ENCODE assay signal across 8 cellular contexts in the genomic region with DNA sequence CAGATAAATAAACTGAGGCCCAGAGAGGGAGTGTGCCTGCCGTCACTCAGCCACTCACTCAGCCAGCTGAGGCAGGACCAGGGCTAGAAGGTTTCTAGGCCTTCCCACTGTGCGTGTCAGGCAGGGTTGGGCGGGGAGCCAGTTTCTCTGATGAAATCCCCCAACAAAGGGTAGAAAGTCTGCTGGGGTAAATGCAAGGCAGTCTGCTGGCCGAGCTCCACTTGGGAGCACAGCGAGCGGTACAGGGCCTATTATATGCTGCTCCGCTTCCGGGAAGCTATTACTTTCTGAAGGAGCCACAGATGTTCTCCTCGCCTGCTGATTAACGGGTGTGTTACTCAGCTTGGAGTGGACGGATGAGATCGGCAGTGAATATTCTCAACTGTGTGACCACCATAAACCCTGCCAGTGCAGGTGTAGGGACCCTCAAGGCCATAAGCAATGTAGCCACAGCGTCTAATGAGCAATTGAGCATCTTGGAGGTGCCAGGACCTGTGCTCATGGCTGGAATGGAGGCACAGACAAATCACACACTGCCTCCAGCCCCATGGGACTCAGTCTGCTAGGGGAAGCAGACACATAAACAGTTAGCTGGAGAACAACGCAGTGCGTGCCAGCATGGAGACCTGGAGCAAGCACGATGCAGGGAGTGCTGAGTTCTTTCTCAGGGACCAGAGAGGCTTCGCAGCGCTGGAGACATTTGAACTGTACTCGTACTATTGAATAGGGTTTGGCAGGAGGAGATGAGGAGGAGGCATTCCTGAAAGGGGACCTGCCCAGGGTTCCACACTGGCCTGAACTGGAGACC. TPM values are rescaled to one million over a fixed set of nuclear protein-coding genes. Genes with fewer than 3 reads are reported as not detected.
DNase-seq lines count a peak whose midpoint lies in the region; ATAC-seq, FAIRE-seq and TF ChIP-seq lines count a peak whose summit lies in the region.

No MANE protein-coding gene starts in this region.

- H3K9me3 ChIP-seq in Peyer's patch (no peaks in the 10 kb centered on the region), small intestine (ENCODE audit: control insufficient read depth, low read depth) (no peaks in the 10 kb centered on the region)

- H3K36me3 ChIP-seq in Peyer's patch (no peaks in the 10 kb centered on the region), small intestine (ENCODE audit: control insufficient read depth in 2 of 2, insufficient read depth in 2 of 2, low read length in 2 of 2) (no peaks in the 10 kb centered on the region)

- no peak for TF ChIP-seq CTCF in Peyer's patch (IDR thresholded peaks at IDR 0.05)

- FAIRE-seq in frontal cortex (lab: Jason Lieb, UNC) (no peak), small intestine (lab: Jason Lieb, UNC) (no peak)

- TF ChIP-seq POLR2A in Peyer's patch (IDR thresholded peaks at IDR 0.05) = no peak

- no peaks in the 10 kb centered on the region for H3K4me1 ChIP-seq in Peyer's patch
- no peaks in the 10 kb centered on the region for H3K4me1 ChIP-seq in small intestine (ENCODE audit: control insufficient read depth in 2 of 2, insufficient read depth in 1 of 2, low read depth in 1 of 2, low read length in 1 of 2)

- H3K27me3 ChIP-seq in Peyer's patch (no peaks in the 10 kb centered on the region), small intestine (ENCODE audit: control insufficient read depth in 2 of 2, insufficient read depth in 2 of 2, low read length in 2 of 2) (no peaks in the 10 kb centered on the region)

- DNase-seq in GM03348 (ENCODE audit: low spot score) (peak; percentile 94), Peyer's patch (peak in 2 of 3 donors; percentile 63 to 77), frontal cortex (ENCODE audit: low spot score in 2 of 2) (peak; percentile 37 to 69), putamen (ENCODE audit: low spot score) (peak; percentile 93), small intestine (no peak)
- DNase-seq in activated CD8-positive, alpha-beta memory T cell treated with anti-CD3 and anti-CD28 coated beads for 24 hours = no peak

- 69 to 88% (median 83%) methylated on average over 19 of the region's 19 CpGs for WGBS in small intestine, 3 donors

- H3K27ac ChIP-seq in Peyer's patch (peak overlapping the region in 3 of 4 donors; percentile 32 to 57 (median 56)), small intestine (ENCODE audit: low read depth in 1 of 2, low read length in 1 of 2) (peak overlapping the region in 1 of 2 donors; percentile 69)

- H3K4me3 ChIP-seq in Peyer's patch (no peak overlapping the region), small intestine (ENCODE audit: low read depth in 1 of 2, low read length in 2 of 2) (no peak overlapping the region)

- no peak for ATAC-seq in GM21526 (IDR thresholded peaks at IDR 0.05; ENCODE audit: low FRiP score, unreplicated experiment)
- ATAC-seq in HG03045 (IDR thresholded peaks at IDR 0.05; ENCODE audit: unreplicated experiment) = no peak

RNA-seq across cellular contexts. Expression of a gene that starts 42.1 kb away (rescaled TPM):
- total RNA-seq in Peyer's patch (1 to 10 TPM in 3 of 4 donors, under 1 TPM in 1; 0.70 to 9.1 (median 1.7) TPM), frontal cortex (19.2 TPM)
- polyA plus RNA-seq in small intestine = 1 to 10 TPM; 1.3 to 3.0 (median 1.4) TPM

Comparison
In these comparisons a context has a peak if more than half of its experiments do, and no peak if none do; other contexts are left out.
1. DNase-seq: peak in GM03348 (single experiment), Peyer's patch (2 of 3), frontal cortex (2 of 2) and putamen (single experiment); none in activated CD8-positive, alpha-beta memory T cell treated with anti-CD3 and anti-CD28 coated beads for 24 hours (single experiment) and small intestine (single experiment).